In genomic region chr12:27709932-27710591, GRCh38 we compare ENCODE assay signal across 8 cellular contexts. TPM values are rescaled to one million over a fixed set of nuclear protein-coding genes. Genes with fewer than 3 reads are reported as not detected.
DNase-seq lines count a peak whose midpoint lies in the region; ATAC-seq and TF ChIP-seq lines count a peak whose summit lies in the region.

No MANE protein-coding gene starts in this region.

- peak overlapping the region; percentile 85 for H2BK5ac ChIP-seq in IMR-90 (ENCODE audit: low read depth, low read length, poor library complexity, severe bottlenecking)

- H2BK20ac ChIP-seq in IMR-90 (ENCODE audit: low read depth, low read length): no peak overlapping the region

- no peak for TF ChIP-seq CTCF in GM06990 (IDR thresholded peaks at IDR 0.05; ENCODE audit: insufficient read depth, low read length, poor library complexity, severe bottlenecking)
- TF ChIP-seq CTCF in IMR-90 (conservative IDR thresholded peaks at IDR 0.05; ENCODE audit: low read depth, low read length): no peak
- no peak for TF ChIP-seq CTCF in WERI-Rb-1 (IDR thresholded peaks at IDR 0.05; ENCODE audit: low read depth, low read length)
- no peak for TF ChIP-seq CTCF in fibroblast of villous mesenchyme (IDR thresholded peaks at IDR 0.05; ENCODE audit: insufficient read depth, low read depth, low read length)

- H2AFZ ChIP-seq in IMR-90 (replicated peaks; ENCODE audit: low read length, poor library complexity): peak overlapping the region; percentile 97

- H4K20me1 ChIP-seq in IMR-90 (ENCODE audit: insufficient read depth, low read length): peaks cover 7% of the 10 kb centered on the region; the same call in 1 of the 2 replicates

- peak overlapping the region; percentile 99 for H3K14ac ChIP-seq in IMR-90 (replicated peaks; ENCODE audit: low read depth, low read length)

- H2BK15ac ChIP-seq in IMR-90 (ENCODE audit: low read depth, low read length): peak overlapping the region; percentile 79; the same call in 2 of the 3 replicates

- H3K4me1 ChIP-seq in IMR-90 (ENCODE audit: control insufficient read depth, insufficient read depth, low read length): peaks cover 2% of the 10 kb centered on the region; the same call in 1 of the 2 replicates

- H3K79me1 ChIP-seq in IMR-90 (ENCODE audit: low read depth in 1 of 2, low read length in 2 of 2): peaks cover 12 to 38% of the 10 kb centered on the region in 2 experiments

- peak overlapping the region; percentile 87 for H3K4ac ChIP-seq in IMR-90 (ENCODE audit: low read depth, low read length)

- intact Hi-C loops in IMR-90 (cut with micrococcal nuclease): no loop called here

- CTCF ChIA-PET in IMR-90 (lab: Yijun Ruan, JAX): no interaction called here

- no peak for TF ChIP-seq POLR2A in IMR-90 (IDR thresholded peaks at IDR 0.05; ENCODE audit: low read depth, low read length)

- no TSS peak for BruUV-seq in IMR-90 (replicated peaks; lab: Mats Ljungman, UMichigan)

- H3K27ac ChIP-seq in IMR-90 (ENCODE audit: insufficient read depth, low read length) (peak overlapping the region; percentile 93), WERI-Rb-1 (peak overlapping the region; percentile 81)

- H4K5ac ChIP-seq in IMR-90 (ENCODE audit: low read depth, low read length): peak overlapping the region; percentile 82

- peak overlapping the region; percentile 92 for H4K91ac ChIP-seq in IMR-90 (ENCODE audit: insufficient read depth, low read depth, low read length)

- peak overlapping the region; percentile 87 for H3K56ac ChIP-seq in IMR-90 (ENCODE audit: extremely low read depth, insufficient read depth, low read length)

- in situ Hi-C loops in IMR-90 (cut with MboI; ENCODE audit: low sequenced_read_pairs): no loop called here

- DNase-seq in GM06990 (ENCODE audit: extremely low read depth, insufficient read length) (no peak), IMR-90 (peak; percentile 61), WERI-Rb-1 (no peak), fibroblast of villous mesenchyme (ENCODE audit: low read depth) (peak; percentile 60), non-pigmented ciliary epithelial cell (ENCODE audit: low read depth) (peak; percentile 37), mucosa of gallbladder (ENCODE audit: low spot score) (no peak), ecto neural progenitor cell (ENCODE audit: low spot score) (no peak)

- no peak for TF ChIP-seq RAD21 in IMR-90 (IDR thresholded peaks at IDR 0.05; ENCODE audit: low read length)

- H2AK9ac ChIP-seq in IMR-90 (replicated peaks; ENCODE audit: low read depth, low read length, poor library complexity): no peak overlapping the region

- H3K9ac ChIP-seq in IMR-90 (ENCODE audit: low read depth, low read length): peak overlapping the region; percentile 94

- H3K4me2 ChIP-seq in IMR-90 (ENCODE audit: low read depth, low read length): peak overlapping the region; percentile 87

- H3K23ac ChIP-seq in IMR-90 (ENCODE audit: low read depth, low read length): peak overlapping the region; percentile 94

- WGBS in IMR-90 (ENCODE audit: extremely low coverage in 2 of 2, insufficient read length in 1 of 2), 2 experiments: 40% methylated on average over 4 of the region's 24 CpGs; no CpG with 5 or more reads in 1 of the 2 experiments

- peak overlapping the region; percentile 84 to 97 for H4K8ac ChIP-seq in IMR-90 (ENCODE audit: low read depth in 2 of 2, low read length in 2 of 2)

- dilution Hi-C loops in IMR-90 (cut with HindIII; ENCODE audit: low sequenced_read_pairs, unreplicated experiment): no loop called here

- H3K36me3 ChIP-seq in GM06990 (ENCODE audit: control insufficient read depth, insufficient read depth, low read length): peaks cover 5% of the 10 kb centered on the region
- no peaks in the 10 kb centered on the region for H3K36me3 ChIP-seq in IMR-90 (ENCODE audit: control insufficient read depth, insufficient read depth, low read length)
- H3K36me3 ChIP-seq in WERI-Rb-1: peaks cover 10% of the 10 kb centered on the region

- H3K18ac ChIP-seq in IMR-90 (ENCODE audit: low read depth, low read length): peak overlapping the region; percentile 88

- peaks cover 9% of the 10 kb centered on the region; the same call in 1 of the 2 replicates for H3K9me1 ChIP-seq in IMR-90 (ENCODE audit: insufficient read depth, low read length)

- H2AK5ac ChIP-seq in IMR-90 (ENCODE audit: low read depth, low read length): peak overlapping the region; percentile 16; the same call in 1 of the 2 replicates

- no peaks in the 10 kb centered on the region for H3K27me3 ChIP-seq in GM06990 (replicated peaks; ENCODE audit: control insufficient read depth, insufficient read depth, low read length)
- H3K27me3 ChIP-seq in IMR-90 (ENCODE audit: control insufficient read depth, insufficient read depth, low read length): no peaks in the 10 kb centered on the region
- H3K27me3 ChIP-seq in WERI-Rb-1 (ENCODE audit: insufficient read depth, low read depth, severe bottlenecking): no peaks in the 10 kb centered on the region

- peak overlapping the region; percentile 62 for H2BK120ac ChIP-seq in IMR-90 (ENCODE audit: low read depth, low read length)

- peak overlapping the region; percentile 96 for H3K4me3 ChIP-seq in GM06990 (replicated peaks; ENCODE audit: low read depth, low read length)
- H3K4me3 ChIP-seq in IMR-90 (ENCODE audit: insufficient read depth, low read depth, low read length): peak overlapping the region; percentile 74
- H3K4me3 ChIP-seq in WERI-Rb-1 (ENCODE audit: low read depth, low read length): peak overlapping the region; percentile 100
- H3K4me3 ChIP-seq in fibroblast of villous mesenchyme (ENCODE audit: low read depth, low read length): peak overlapping the region; percentile 98

- peak; percentile 37 for ATAC-seq in GM21717 (IDR thresholded peaks at IDR 0.05; ENCODE audit: unreplicated experiment)
- peak; percentile 58 for ATAC-seq in IMR-90 (ENCODE audit: low read depth)

- H3K9me3 ChIP-seq in IMR-90 (ENCODE audit: control insufficient read depth, insufficient read depth, low read length) (no peaks in the 10 kb centered on the region), WERI-Rb-1 (ENCODE audit: severe bottlenecking) (no peaks in the 10 kb centered on the region)

- POLR2A ChIA-PET in IMR-90 (lab: Charles Lee; ENCODE audit: unreplicated experiment): no interaction called here

TF ChIP-seq in IMR-90, 13 proteins besides CTCF, POLR2A, EP300 and RAD21:
- TF ChIP-seq MAZ (IDR thresholded peaks at IDR 0.05; ENCODE audit: borderline replicate concordance, low read depth, low read length) (no peak), MAFK (IDR thresholded peaks at IDR 0.05; ENCODE audit: low read depth, low read length) (no peak), FOS (IDR thresholded peaks at IDR 0.05; ENCODE audit: low read depth, low read length) (no peak), ELK1 (IDR thresholded peaks at IDR 0.05; ENCODE audit: borderline replicate concordance, low read depth, low read length) (no peak), CHD1 (IDR thresholded peaks at IDR 0.05; ENCODE audit: low read depth, low read length) (no peak), RCOR1 (IDR thresholded peaks at IDR 0.05; ENCODE audit: insufficient replicate concordance, low read length) (no peak), CEBPB (IDR thresholded peaks at IDR 0.05; ENCODE audit: low read depth, low read length) (no peak), BHLHE40 (IDR thresholded peaks at IDR 0.05; ENCODE audit: low read depth, low read length) (no peak), SMC3 (IDR thresholded peaks at IDR 0.05; ENCODE audit: low read depth, low read length) (no peak), USF2 (IDR thresholded peaks at IDR 0.05; ENCODE audit: low read depth, low read length) (no peak), RFX5 (IDR thresholded peaks at IDR 0.05; ENCODE audit: low read depth, low read length) (no peak), NFE2L2 (IDR thresholded peaks at IDR 0.05; ENCODE audit: low read depth, low read length) (no peak), MXI1 (IDR thresholded peaks at IDR 0.05; ENCODE audit: borderline replicate concordance, low read depth, low read length) (no peak)

RNA-seq across cellular contexts. Expression of gene MRPS35, which starts 0.6 kb away (rescaled TPM):
- total RNA-seq in IMR-90 (2012; rRNA removed) (27.4 and 46.9 TPM in 2 replicates), fibroblast of villous mesenchyme (42.2 and 55.7 TPM in 2 replicates), mucosa of gallbladder (39.9 TPM)
- 35.6 and 40.1 TPM in 2 replicates for polyA plus RNA-seq in IMR-90 (2012; rRNA removed)
- 8.1 and 11.7 TPM in 2 replicates for polyA plus RNA-seq in IMR-90 (2012; cell fraction: cytosol; rRNA removed)
- 2.8 and 12.5 TPM in 2 replicates for polyA plus RNA-seq in IMR-90 (2012; cell fraction: nucleus; rRNA removed; ENCODE audit: low replicate concordance)

RNA-seq across cellular contexts. Expression of gene REP15, which starts 13.8 kb away (rescaled TPM):
- total RNA-seq in IMR-90 (2012; rRNA removed): 2.2 and 2.5 TPM in 2 replicates
- polyA plus RNA-seq in IMR-90 (2012; rRNA removed): 0.48 and 0.75 TPM in 2 replicates
- polyA plus RNA-seq in IMR-90 (2012; cell fraction: cytosol; rRNA removed): 0.13 and 0.17 TPM in 2 replicates
- polyA plus RNA-seq in IMR-90 (2012; cell fraction: nucleus; rRNA removed; ENCODE audit: low replicate concordance): 0.21 and 1.1 TPM in 2 replicates
- 0.86 and 1.3 TPM in 2 replicates for total RNA-seq in fibroblast of villous mesenchyme
- total RNA-seq in mucosa of gallbladder: 0.95 TPM

Comparison
In these comparisons a context has a peak if more than half of its experiments do, and no peak if none do; other contexts are left out.
1. DNase-seq: peak in IMR-90 (single experiment), fibroblast of villous mesenchyme (single experiment) and non-pigmented ciliary epithelial cell (single experiment); none in GM06990 (single experiment), WERI-Rb-1 (single experiment), mucosa of gallbladder (single experiment) and ecto neural progenitor cell (single experiment).
2. Peak in every context shown above with its lines, with median percentiles within 50 percentile points of each other: H3K4me3 ChIP-seq.